11 cellular contexts compared by ENCODE assay signal in genomic region chr5:80186634-80187033, GRCh38.
A peak's percentile ranks its signal among the peaks of the same experiment; 100 is the strongest.
DNase-seq lines count a peak whose midpoint lies in the region; ATAC-seq and TF ChIP-seq lines count a peak whose summit lies in the region.
"Had no signal": no experiment of that assay in that cellular context is flagged by ENCODE, and none has a peak within 500 bp of the region (broad histone marks: within the 10 kb centered on the region; RNA-seq: fewer than 3 reads in every experiment).

No MANE protein-coding gene starts in this region.

- CTCF ChIA-PET in Caco-2 (lab: Charles Lee), result no interaction called here

- peaks cover 66% of the 10 kb centered on the region for H3K4me1 Mint-ChIP-seq in Caco-2 (ENCODE audit: low read depth, unreplicated experiment)

- H3K4me1 ChIP-seq in Caco-2 (peaks cover 75% of the 10 kb centered on the region), adipocyte (ENCODE audit: control insufficient read depth, insufficient read depth, low read length) (peaks cover 11% of the 10 kb centered on the region)

- H3K9ac ChIP-seq in adipocyte (ENCODE audit: low read length), result no peak overlapping the region

- no TSS peak for BruUV-seq in Caco-2 (replicated peaks; lab: Mats Ljungman, UMichigan)

- H3K9me3 ChIP-seq in Caco-2 (no peaks in the 10 kb centered on the region), adipocyte (ENCODE audit: control insufficient read depth, low read length) (no peaks in the 10 kb centered on the region)
- H3K9me3 ChIP-seq: vagina had no signal

- ATAC-seq in GM21515 (IDR thresholded peaks at IDR 0.05; ENCODE audit: unreplicated experiment) (no peak), GM18520 (IDR thresholded peaks at IDR 0.05; ENCODE audit: unreplicated experiment) (no peak)
- ATAC-seq: HepG2 had no signal

- no peaks in the 10 kb centered on the region for H3K27me3 Mint-ChIP-seq in Caco-2 (ENCODE audit: insufficient read depth, unreplicated experiment)

- no peak for TF ChIP-seq CTCF in Caco-2 (IDR thresholded peaks at IDR 0.05; ENCODE audit: insufficient read depth in 1 of 2, low read depth in 1 of 2, low read length in 1 of 2, severe bottlenecking in 1 of 2, unreplicated experiment in 1 of 2)

- intact Hi-C loops in Caco-2 (cut with micrococcal nuclease; ENCODE audit: unreplicated experiment), result no loop called here

- POLR2A ChIA-PET in Caco-2 (lab: Charles Lee), result interaction anchor here (0.6 to 0.7 kb wide), 2 partner anchors 33 to 874 kb away, joined by 4 to 13 read pairs; no protein-coding TSS in a partner anchor

- H3K27ac Mint-ChIP-seq in Caco-2 (ENCODE audit: unreplicated experiment), result peak overlapping the region; percentile 92

- peaks cover 2% of the 10 kb centered on the region; the same call in 1 of the 2 replicates for H3K36me3 ChIP-seq in Caco-2 (ENCODE audit: control insufficient read depth, insufficient read depth, low read length)
- no peaks in the 10 kb centered on the region for H3K36me3 ChIP-seq in adipocyte (ENCODE audit: control insufficient read depth, insufficient read depth, low read length, severe bottlenecking)
- H3K36me3 ChIP-seq: cardiac muscle cell, vagina had no signal

- H3K36me3 Mint-ChIP-seq in Caco-2 (ENCODE audit: insufficient read depth, unreplicated experiment), result peaks cover 92% of the 10 kb centered on the region

- H3K4me3 Mint-ChIP-seq in Caco-2 (ENCODE audit: unreplicated experiment), result peak overlapping the region; percentile 18

- H3K27me3 ChIP-seq in Caco-2 (replicated peaks; ENCODE audit: control insufficient read depth, insufficient read depth, low read length) (no peaks in the 10 kb centered on the region), adipocyte (replicated peaks; ENCODE audit: control insufficient read depth, insufficient read depth, low read length) (no peaks in the 10 kb centered on the region)
- H3K27me3 ChIP-seq: cardiac muscle cell, vagina had no signal

- no peak overlapping the region for H3K4me3 ChIP-seq in Caco-2 (ENCODE audit: low read depth, low read length)
- H3K4me3 ChIP-seq in adipocyte (ENCODE audit: low read length), result no peak overlapping the region
- H3K4me3 ChIP-seq: cardiac muscle cell, vagina had no signal

- no peaks in the 10 kb centered on the region for H3K9me3 Mint-ChIP-seq in Caco-2 (ENCODE audit: unreplicated experiment)

- DNase-seq in Caco-2 (no peak), MV-4-11 (lab: John Stamatoyannopoulos, UW) (peak; percentile 88), adipocyte (ENCODE audit: low read depth) (peak; percentile 20), mucosa of gallbladder (ENCODE audit: low spot score) (peak; percentile 33), NCI-H2227 treated with DMSO at 0.1 percent for 48 hours (lab: John Stamatoyannopoulos, UW) (no peak), NCI-H2081 (lab: John Stamatoyannopoulos, UW) (no peak)

Comparison
In these comparisons a context has a peak if more than half of its experiments do, and no peak if none do; other contexts are left out.
1. DNase-seq: peak in MV-4-11 (single experiment), adipocyte (single experiment) and mucosa of gallbladder (single experiment); none in Caco-2 (0 of 2), NCI-H2227 treated with DMSO at 0.1 percent for 48 hours (single experiment) and NCI-H2081 (0 of 2).